ENCODE assay signal across 20 cellular contexts in genomic region chr7:105367458-105367857, GRCh38.
"Had no signal": no experiment of that assay in that cellular context is flagged by ENCODE, and none has a peak within 500 bp of the region (broad histone marks: within the 10 kb centered on the region; RNA-seq: fewer than 3 reads in every experiment).

No MANE protein-coding gene starts in this region.

- H3K9me3 ChIP-seq: adrenal gland, ascending aorta had no signal

- H3K36me3 ChIP-seq: adrenal gland, ascending aorta, brain microvascular endothelial cell, left ventricle myocardium inferior had no signal

- H2AFZ ChIP-seq: parathyroid adenoma had no signal

- H3K27me3 ChIP-seq: adrenal gland, ascending aorta, brain microvascular endothelial cell, foreskin keratinocyte had no signal

- H3K4me3 Mint-ChIP-seq: activated naive CD8-positive, alpha-beta T cell; activated T-cell treated with anti-CD3 and anti-CD28 coated beads, Interleukin-2, amount 50 U/mL, for 4 hours; nephron progenitor cell had no signal

- DNase-seq: activated CD4-positive, alpha-beta T cell treated with anti-CD3 and anti-CD28 coated beads for 4 hours; activated CD4-positive, alpha-beta T cell treated with anti-CD3 and anti-CD28 coated beads, Interleukin-2, amount 50 U/mL, for 48 hours; activated CD4-positive, CD25-positive, alpha-beta regulatory T cell; activated CD8-positive, alpha-beta memory T cell treated with anti-CD3 and anti-CD28 coated beads, Interleukin-2, amount 50 U/mL, for 48 hours; activated naive CD4-positive, alpha-beta T cell; activated T-cell treated with anti-CD3 and anti-CD28 coated beads, Interleukin-2, amount 50 U/mL, for 4 hours; adrenal gland; brain microvascular endothelial cell; central memory CD4-positive, alpha-beta T cell; effector memory CD4-positive, alpha-beta T cell; foreskin keratinocyte; left ventricle myocardium inferior; nephron progenitor cell; right cardiac atrium; stimulated activated CD4-positive, alpha-beta T cell treated with anti-CD3 and anti-CD28 coated beads, Interleukin-4, amount 100 ng/mL, for 4 hours; stimulated activated naive CD8-positive, alpha-beta T cell treated with anti-CD3 and anti-CD28 coated beads, Interleukin-15, Interleukin-2, amounts not matched to agents 100 U/mL and 50 U/mL, for 24 hours had no signal

- H3K27ac Mint-ChIP-seq: activated naive CD8-positive, alpha-beta T cell; activated T-helper 2 cell treated with anti-CD3 and anti-CD28 coated beads, Interferon-gamma antibody, Interleukin-2, Interleukin-4, amounts not matched to agents 10 μg/mL and 5 μg/mL and 100 μg/mL, durations not matched to agents 14 hours and 24 hours and 36 hours; nephron progenitor cell had no signal

- H3K9ac ChIP-seq: parathyroid adenoma had no signal

- H3K9me3 Mint-ChIP-seq: activated T-cell treated with anti-CD3 and anti-CD28 coated beads, Interleukin-2, amount 50 U/mL, for 4 hours had no signal

- H3K27ac ChIP-seq: adrenal gland, ascending aorta, brain microvascular endothelial cell, foreskin keratinocyte, left ventricle myocardium inferior, parathyroid adenoma had no signal

- H3K4me1 ChIP-seq: ascending aorta, foreskin keratinocyte had no signal

- H3K4me3 ChIP-seq: adrenal gland, ascending aorta, left ventricle myocardium inferior had no signal

- H3K27me3 Mint-ChIP-seq: activated naive CD8-positive, alpha-beta T cell had no signal

- ATAC-seq: activated T-cell treated with anti-CD3 and anti-CD28 coated beads, Interleukin-2, amount 50 U/mL, for 4 hours; foreskin keratinocyte; stimulated activated naive CD8-positive, alpha-beta T cell treated with anti-CD3 and anti-CD28 coated beads, Interleukin-15, Interleukin-2, amounts not matched to agents 100 U/mL and 50 U/mL, for 24 hours had no signal
